Comparison of ENCODE assay signal across 29 cellular contexts in genomic region chr22:37832022-37832857, GRCh38. TPM values are rescaled to one million over a fixed set of nuclear protein-coding genes. Genes with fewer than 3 reads are reported as not detected.
"Had no signal": no experiment of that assay in that cellular context is flagged by ENCODE, and none has a peak within 500 bp of the region (broad histone marks: within the 10 kb centered on the region; RNA-seq: fewer than 3 reads in every experiment).

No MANE protein-coding gene starts in this region.

- H3K27me3 ChIP-seq: left lung, pancreas, sigmoid colon, spleen, tibial nerve, uterus had no signal

- H3K4me1 ChIP-seq: left lung, pancreas, prostate gland, spleen, tibial nerve, uterus had no signal

- H3K27ac ChIP-seq: left lung, pancreas, prostate gland, sigmoid colon, spleen, tibial nerve, uterus had no signal

- ATAC-seq: left cardiac atrium; left lung; natural killer cell treated with Interleukin-12 subunit alpha and Interleukin-12 subunit beta and Interleukin-15 and Interleukin-18, amount 100 ng/mL, for 72 hours; pancreas; stimulated activated effector memory CD8-positive, alpha-beta T cell treated with anti-CD3 and anti-CD28 coated beads, Interleukin-12 subunit alpha, Interleukin-12 subunit beta, amount 100 ng/mL, for 72 hours; stimulated activated naive CD8-positive, alpha-beta T cell treated with anti-CD3 and anti-CD28 coated beads, Interleukin-15, amount 100 ng/mL, for 72 hours had no signal

- DNase-seq: hippocampal formation; kidney glomerular epithelial cell; left cardiac atrium; mesendoderm; naive B cell; pancreas; retina; sigmoid colon; small intestine; spleen; stimulated activated CD4-positive, alpha-beta T cell treated with anti-CD3 and anti-CD28 coated beads, Interleukin-4, amount 100 ng/mL, for 24 hours; stimulated activated naive CD4-positive, alpha-beta T cell treated with Interleukin-2 at 50 U/mL for 16 hours; stimulated activated naive CD8-positive, alpha-beta T cell treated with anti-CD3 and anti-CD28 coated beads, Interleukin-15, amount 100 ng/mL, for 72 hours; substantia nigra; uterus had no signal

- H3K9me3 ChIP-seq: left lung, pancreas, prostate gland, sigmoid colon, spleen, tibial nerve, uterus had no signal

- H3K4me3 ChIP-seq: left lung, lung, pancreas, prostate gland, sigmoid colon, spleen, tibial nerve, uterus had no signal

- H3K36me3 ChIP-seq: uterus had no signal

RNA-seq across cellular contexts. Expression of gene GALR3, which starts 9.1 kb away (rescaled TPM):
- total RNA-seq: left cardiac atrium; left lung; lower leg skin; lung; mononuclear cell; natural killer cell treated with Interleukin-12 subunit alpha and Interleukin-12 subunit beta and Interleukin-15 and Interleukin-18, amount 100 ng/mL, for 72 hours; omental fat pad; right cardiac atrium; sigmoid colon; spleen; temporal lobe; tibial nerve; ureter; uterus had no signal
- polyA plus RNA-seq: keratinocyte, lung, right cardiac atrium, sigmoid colon, small intestine, spleen, thymus had no signal
